ENCODE assay signal across 8 cellular contexts in genomic region chr7:139043823-139044812, GRCh38. TPM values are rescaled to one million over a fixed set of nuclear protein-coding genes. Genes with fewer than 3 reads are reported as not detected.
DNase-seq lines count a peak whose midpoint lies in the region; ATAC-seq and TF ChIP-seq lines count a peak whose summit lies in the region.

No MANE protein-coding gene starts in this region.

- no peaks in the 10 kb centered on the region for H3K4me1 Mint-ChIP-seq in HFFc6 (ENCODE audit: low read depth)
- no peaks in the 10 kb centered on the region for H3K4me1 Mint-ChIP-seq in type B pancreatic cell (ENCODE audit: unreplicated experiment)

- no peak for TF ChIP-seq CTCF in HFFc6 (IDR thresholded peaks at IDR 0.05)
- TF ChIP-seq CTCF in type B pancreatic cell (conservative IDR thresholded peaks at IDR 0.05): no peak
- no peak for TF ChIP-seq CTCF in GM10266 (IDR thresholded peaks at IDR 0.05; ENCODE audit: control insufficient read depth, insufficient read depth, low read depth, missing control alignments)

- H3K9me3 Mint-ChIP-seq in HFFc6 (no peaks in the 10 kb centered on the region), type B pancreatic cell (no peaks in the 10 kb centered on the region)

- DNase-seq in T-helper 2 cell: peak; percentile 23 to 95 (median 73)
- DNase-seq in activated naive CD8-positive, alpha-beta T cell treated with anti-CD3 and anti-CD28 coated beads, Interleukin-2, amount 50 U/mL, for 16 hours (ENCODE audit: low read depth, low spot score): peak; percentile 43
- peak; percentile 61 for DNase-seq in stimulated activated CD8-positive, alpha-beta memory T cell treated with anti-CD3 and anti-CD28 coated beads, Interleukin-12 subunit alpha, Interleukin-12 subunit beta, amount 100 ng/mL, for 1 hour (ENCODE audit: low read depth)
- DNase-seq in HFFc6: no peak
- no peak for DNase-seq in EL
- no peak for DNase-seq in type B pancreatic cell (ENCODE audit: extremely low spot score, unreplicated experiment)
- DNase-seq in GM10266 (ENCODE audit: extremely low spot score): no peak

- no peak overlapping the region for H3K27ac Mint-ChIP-seq in HFFc6
- no peak overlapping the region for H3K27ac Mint-ChIP-seq in type B pancreatic cell

- peaks cover 23% of the 10 kb centered on the region for H3K36me3 Mint-ChIP-seq in HFFc6 (ENCODE audit: low read depth)
- peaks cover 11% of the 10 kb centered on the region for H3K36me3 Mint-ChIP-seq in type B pancreatic cell

- no peak overlapping the region for H3K4me3 Mint-ChIP-seq in HFFc6
- no peak overlapping the region for H3K4me3 Mint-ChIP-seq in type B pancreatic cell

- peak; percentile 51 for ATAC-seq in HG02885 (IDR thresholded peaks at IDR 0.05; ENCODE audit: poor library complexity, unreplicated experiment)

- H3K27me3 Mint-ChIP-seq in HFFc6 (ENCODE audit: insufficient read depth) (peaks cover 1% of the 10 kb centered on the region), type B pancreatic cell (no peaks in the 10 kb centered on the region)

RNA-seq across cellular contexts. Expression of gene ZC3HAV1L, which starts 8.3 kb away (rescaled TPM):
- 10 to 100 TPM in 4 of 6 experiments, 1 to 10 TPM in 2; 9.2 to 12.1 (median 10.3) TPM for total RNA-seq in HFFc6 (2021; fragmentation: NEBNext Ultra II Directional; extraction: Animal tissue kit (Norgen Biotek cat#: 25700))
- total RNA-seq in type B pancreatic cell (ENCODE audit: low replicate concordance): 3.1 and 31.3 TPM in 2 replicates

Comparison
In these comparisons a context has a peak if more than half of its experiments do, and no peak if none do; other contexts are left out.
1. DNase-seq: peak in T-helper 2 cell (5 of 5), activated naive CD8-positive, alpha-beta T cell treated with anti-CD3 and anti-CD28 coated beads, Interleukin-2, amount 50 U/mL, for 16 hours (single experiment) and stimulated activated CD8-positive, alpha-beta memory T cell treated with anti-CD3 and anti-CD28 coated beads, Interleukin-12 subunit alpha, Interleukin-12 subunit beta, amount 100 ng/mL, for 1 hour (single experiment); none in HFFc6 (single experiment), EL (single experiment), type B pancreatic cell (single experiment) and GM10266 (single experiment).